Comparison of ENCODE assay signal across 12 cellular contexts in genomic region chr5:123450641-123451421, GRCh38. TPM values are rescaled to one million over a fixed set of nuclear protein-coding genes. Genes with fewer than 3 reads are reported as not detected.
A peak's percentile ranks its signal among the peaks of the same experiment; 100 is the strongest.
DNase-seq lines count a peak whose midpoint lies in the region; ATAC-seq and TF ChIP-seq lines count a peak whose summit lies in the region.
"Had no signal": no experiment of that assay in that cellular context is flagged by ENCODE, and none has a peak within 500 bp of the region (broad histone marks: within the 10 kb centered on the region; RNA-seq: fewer than 3 reads in every experiment).

No MANE protein-coding gene starts in this region.

- no peak overlapping the region for H3K4me3 ChIP-seq in epithelial cell of esophagus (ENCODE audit: low read length)
- H3K4me3 ChIP-seq in testis, result no peak overlapping the region
- H3K4me3 ChIP-seq: tibial artery had no signal

- H3K36me3 ChIP-seq in testis (ENCODE audit: low read depth, missing control alignments), result no peaks in the 10 kb centered on the region
- H3K36me3 ChIP-seq: neutrophil, tibial artery had no signal

- no peak for ATAC-seq in GM21529 (IDR thresholded peaks at IDR 0.05; ENCODE audit: unreplicated experiment)

- no peaks in the 10 kb centered on the region for H3K27me3 ChIP-seq in testis
- H3K27me3 ChIP-seq: neutrophil, tibial artery had no signal

- 75 to 80% methylated on average over 3 of the region's 3 CpGs for WGBS in testis, 2 donors

- no peak overlapping the region for H3K27ac ChIP-seq in testis
- H3K27ac ChIP-seq: neutrophil, tibial artery had no signal

- no peaks in the 10 kb centered on the region for H3K4me1 ChIP-seq in testis
- H3K4me1 ChIP-seq: tibial artery had no signal

- no peak for TF ChIP-seq CTCF in epithelial cell of esophagus (IDR thresholded peaks at IDR 0.05; ENCODE audit: insufficient read depth, low read depth, low read length, missing control alignments)
- no peak for TF ChIP-seq CTCF in testis (IDR thresholded peaks at IDR 0.05)

- no peak for TF ChIP-seq POLR2A in testis (IDR thresholded peaks at IDR 0.05)

- no peaks in the 10 kb centered on the region for H3K9me3 ChIP-seq in testis
- H3K9me3 ChIP-seq: neutrophil, tibial artery had no signal

- intact Hi-C loops in testis (cut with DNase I; ENCODE audit: low total_unique reads), result no loop called here

- DNase-seq in NCI-H510A (lab: John Stamatoyannopoulos, UW) (peak; percentile 1), NCI-H510A treated with DMSO at 0.1 percent for 48 hours (lab: John Stamatoyannopoulos, UW) (no peak), NCI-H69 (lab: John Stamatoyannopoulos, UW) (peak; percentile 98), epithelial cell of esophagus (ENCODE audit: low read depth) (peak; percentile 64), testis (peak; percentile 58), CD1c-positive myeloid dendritic cell (ENCODE audit: extremely low spot score) (no peak), NCI-H1930 (lab: John Stamatoyannopoulos, UW) (no peak)
- DNase-seq: activated gamma-delta T cell; effector memory CD4-positive, alpha-beta T cell; tibial artery had no signal

RNA-seq across cellular contexts. Expression of gene CEP120, which starts 27.6 kb away (rescaled TPM):
- 10 to 100 TPM; 45.8 to 47.5 TPM for total RNA-seq in testis
- 25.8 TPM for polyA plus RNA-seq in testis (ENCODE audit: insufficient read depth, low read depth, low replicate concordance)

Comparison
In these comparisons a context has a peak if more than half of its experiments do, and no peak if none do; other contexts are left out.
1. DNase-seq: peak in NCI-H510A (single experiment), NCI-H69 (single experiment), epithelial cell of esophagus (single experiment) and testis (single experiment); none in NCI-H510A treated with DMSO at 0.1 percent for 48 hours (single experiment), CD1c-positive myeloid dendritic cell (single experiment) and NCI-H1930 (0 of 2).